20 cellular contexts compared by ENCODE assay signal in genomic region chr14:37590096-37590809, GRCh38. TPM values are rescaled to one million over a fixed set of nuclear protein-coding genes. Genes with fewer than 3 reads are reported as not detected.
A peak's percentile ranks its signal among the peaks of the same experiment; 100 is the strongest.
DNase-seq lines count a peak whose midpoint lies in the region; ATAC-seq, FAIRE-seq and TF ChIP-seq lines count a peak whose summit lies in the region.
"Had no signal": no experiment of that assay in that cellular context is flagged by ENCODE, and none has a peak within 500 bp of the region (broad histone marks: within the 10 kb centered on the region; RNA-seq: fewer than 3 reads in every experiment).

No MANE protein-coding gene starts in this region.

- no peak overlapping the region for H3K4ac ChIP-seq in H1 (replicated peaks; ENCODE audit: insufficient read length, low read depth, low read length)

- H2BK12ac ChIP-seq in H1 (ENCODE audit: low read depth, low read length), result no peak overlapping the region

- no peak overlapping the region for H2AFZ ChIP-seq in H1 (ENCODE audit: low read length)

- H3K9me3 ChIP-seq in H1 (ENCODE audit: insufficient read depth in 2 of 2, low read depth in 1 of 2, low read length in 1 of 2), result no peaks in the 10 kb centered on the region
- H3K9me3 ChIP-seq in prostate gland, result no peaks in the 10 kb centered on the region
- H3K9me3 ChIP-seq: sigmoid colon had no signal

- no peak overlapping the region; a peak in 1 of 4 replicates for H3K4me2 ChIP-seq in H1 (ENCODE audit: insufficient read depth in 1 of 2, low read depth in 2 of 2, low read length in 2 of 2)

- no peak overlapping the region for H2BK120ac ChIP-seq in H1 (replicated peaks; ENCODE audit: low read depth, low read length)

- peaks cover 7% of the 10 kb centered on the region; the same call in 1 of the 2 replicates for H3K23me2 ChIP-seq in H1 (ENCODE audit: low read depth, low read length)

- H3K9me3 Mint-ChIP-seq in activated T-helper 1 cell treated with anti-CD3 and anti-CD28 coated beads, Interleukin-12 subunit alpha, Interleukin-12 subunit beta, Interleukin-2, Interleukin-4 antibody, amounts not matched to agents 30 ng/mL and 10 ng/mL and 1 ng/mL, durations not matched to agents 14 hours and 24 hours and 36 hours, result peaks cover 3% of the 10 kb centered on the region

- whole genome bisulfite sequencing in H1 (ENCODE audit: extremely low coverage in 1 of 2, insufficient coverage in 1 of 2, insufficient read length in 1 of 2, insufficient replicate concordance in 2 of 2, low coverage in 1 of 2, low lambda C conversion rate in 2 of 2, missing lambda C conversion rate in 1 of 2), 2 experiments, result 33% methylated on average over 5 of the region's 5 CpGs; no CpG with 5 or more reads in 1 of the 2 experiments
- WGBS in prostate gland, result 12% methylated on average over 5 of the region's 5 CpGs

- H3K4me3 ChIP-seq in H1 (ENCODE audit: extremely low read depth in 1 of 4, insufficient read depth in 2 of 4, low read depth in 3 of 4, low read length in 4 of 4) (no peak overlapping the region), prostate gland (peak overlapping the region; percentile 59 to 63)
- H3K4me3 ChIP-seq: lung, sigmoid colon had no signal

- H3K27me3 ChIP-seq in H1 (replicated peaks in 1 of 4; ENCODE audit: control insufficient read depth in 3 of 4, extremely low read depth in 1 of 4, insufficient read depth in 3 of 4, low read length in 3 of 4) (peaks cover 61 to 99% (median 81%) of the 10 kb centered on the region in 4 experiments), prostate gland (replicated peaks; ENCODE audit: insufficient read depth) (no peaks in the 10 kb centered on the region)

- H4K5ac ChIP-seq in H1 (ENCODE audit: insufficient read length, low read depth, low read length), result no peak overlapping the region

- H3K56ac ChIP-seq in H1 (replicated peaks; ENCODE audit: insufficient read length, low read depth, low read length), result no peak overlapping the region

- DNase-seq in NCI-H1105 treated with DMSO at 0.1 percent for 48 hours (lab: John Stamatoyannopoulos, UW) (peak; percentile 51), NCI-H1105 (lab: John Stamatoyannopoulos, UW) (no peak), NCI-H2029 (lab: John Stamatoyannopoulos, UW) (peak; percentile 41), H1 (ENCODE audit: low read depth in 1 of 2, low spot score in 2 of 2) (no peak), prostate gland (ENCODE audit: low spot score) (no peak), NCI-H2227 treated with DMSO at 0.1 percent for 48 hours (lab: John Stamatoyannopoulos, UW) (no peak)
- DNase-seq in activated T-helper 1 cell treated with anti-CD3 and anti-CD28 coated beads, Interleukin-12 subunit alpha, Interleukin-12 subunit beta, Interleukin-2, Interleukin-4 antibody, amounts not matched to agents 30 ng/mL and 10 ng/mL and 1 ng/mL, durations not matched to agents 14 hours and 24 hours and 36 hours (ENCODE audit: low spot score), result no peak
- DNase-seq: amygdala; CD8-positive, alpha-beta memory T cell; cortex of kidney; NCI-H2107; sigmoid colon; stimulated activated naive CD8-positive, alpha-beta T cell treated with anti-CD3 and anti-CD28 coated beads, Interleukin-15, Interleukin-2, amounts not matched to agents 100 U/mL and 50 U/mL, for 24 hours; T-helper 2 cell had no signal

- peaks cover 11% of the 10 kb centered on the region in 2 experiments for H4K20me1 ChIP-seq in H1 (replicated peaks in 1 of 2; ENCODE audit: control insufficient read depth in 1 of 2, insufficient read depth in 2 of 2, low read length in 2 of 2)

- no peak overlapping the region for H3K14ac ChIP-seq in H1 (ENCODE audit: insufficient read length)

- H4K8ac ChIP-seq in H1 (ENCODE audit: extremely low read depth, insufficient read depth, low read length), result no peak overlapping the region

- no peak overlapping the region for H3K27ac ChIP-seq in H1 (ENCODE audit: low read depth, low read length)
- H3K27ac ChIP-seq in prostate gland, result peak overlapping the region; percentile 96
- H3K27ac ChIP-seq: HL-60, sigmoid colon had no signal

- no peak overlapping the region for H2AK5ac ChIP-seq in H1 (ENCODE audit: low read depth, low read length)

- FAIRE-seq in H1 (lab: Jason Lieb, UNC), result no peak

- H3K36me3 Mint-ChIP-seq in activated T-helper 1 cell treated with anti-CD3 and anti-CD28 coated beads, Interleukin-12 subunit alpha, Interleukin-12 subunit beta, Interleukin-2, Interleukin-4 antibody, amounts not matched to agents 30 ng/mL and 10 ng/mL and 1 ng/mL, durations not matched to agents 14 hours and 24 hours and 36 hours (ENCODE audit: low read depth), result peaks cover 2% of the 10 kb centered on the region

- H3K36me3 ChIP-seq in H1 (ENCODE audit: control insufficient read depth in 2 of 4, insufficient read depth in 4 of 4, low read length in 3 of 4), result no peaks in the 10 kb centered on the region
- no peaks in the 10 kb centered on the region for H3K36me3 ChIP-seq in prostate gland
- H3K36me3 ChIP-seq: sigmoid colon had no signal

- no peak overlapping the region for H3K9ac ChIP-seq in H1 (replicated peaks in 1 of 4; ENCODE audit: extremely low read depth in 1 of 4, low read depth in 3 of 4, low read length in 3 of 4)

- H3K79me1 ChIP-seq in H1 (ENCODE audit: low read depth, low read length), result no peaks in the 10 kb centered on the region

- intact Hi-C loops in prostate gland (cut with DNase I), result no loop called here
- intact Hi-C loops in activated T-helper 1 cell treated with anti-CD3 and anti-CD28 coated beads, Interleukin-12 subunit alpha, Interleukin-12 subunit beta, Interleukin-2, Interleukin-4 antibody, amounts not matched to agents 30 ng/mL and 10 ng/mL and 1 ng/mL, durations not matched to agents 14 hours and 24 hours and 36 hours (cut with micrococcal nuclease), result loop anchor here (5.0 kb wide), 2 partner anchors 667 to 1083 kb away; partner anchors contain the start of gene CLEC14A

- H3K4me1 ChIP-seq in H1 (replicated peaks in 1 of 4; ENCODE audit: control insufficient read depth in 3 of 4, insufficient read depth in 4 of 4, low read length in 3 of 4), result peaks cover 2 to 21% (median 8%) of the 10 kb centered on the region in 4 experiments
- peaks cover 7% of the 10 kb centered on the region for H3K4me1 ChIP-seq in prostate gland (replicated peaks)

- POLR2A ChIA-PET in H1 (lab: Charles Lee; ENCODE audit: partially characterized antibody), result no interaction called here

- peaks cover 64% of the 10 kb centered on the region for H3K27me3 Mint-ChIP-seq in activated T-helper 1 cell treated with anti-CD3 and anti-CD28 coated beads, Interleukin-12 subunit alpha, Interleukin-12 subunit beta, Interleukin-2, Interleukin-4 antibody, amounts not matched to agents 30 ng/mL and 10 ng/mL and 1 ng/mL, durations not matched to agents 14 hours and 24 hours and 36 hours (ENCODE audit: insufficient read depth)

- TF ChIP-seq CTCF in H1 (IDR thresholded peaks at IDR 0.05; ENCODE audit: control extremely low read depth in 1 of 3, insufficient read depth in 1 of 3, low read depth in 1 of 3, low read length in 3 of 3) (no peak), prostate gland (IDR thresholded peaks at IDR 0.05) (no peak)

- no peak overlapping the region for H4K91ac ChIP-seq in H1 (replicated peaks; ENCODE audit: insufficient read length, low read length)

- H2BK20ac ChIP-seq in H1 (ENCODE audit: low read length), result no peak overlapping the region

- no peak overlapping the region for H2BK5ac ChIP-seq in H1 (ENCODE audit: low read depth, low read length)

- H3K18ac ChIP-seq in H1 (ENCODE audit: extremely low read depth, low read length), result no peak overlapping the region

- no peak for ATAC-seq in HG02981 (IDR thresholded peaks at IDR 0.05; ENCODE audit: unreplicated experiment)
- ATAC-seq: HCT116; stimulated activated naive CD8-positive, alpha-beta T cell treated with anti-CD3 and anti-CD28 coated beads, Interleukin-15, Interleukin-2, amounts not matched to agents 100 U/mL and 50 U/mL, for 24 hours had no signal

- H3K27ac Mint-ChIP-seq in activated T-helper 1 cell treated with anti-CD3 and anti-CD28 coated beads, Interleukin-12 subunit alpha, Interleukin-12 subunit beta, Interleukin-2, Interleukin-4 antibody, amounts not matched to agents 30 ng/mL and 10 ng/mL and 1 ng/mL, durations not matched to agents 14 hours and 24 hours and 36 hours, result no peak overlapping the region

- no peak for TF ChIP-seq RAD21 in H1 (IDR thresholded peaks at IDR 0.05 in 1 of 2, conservative IDR thresholded peaks at IDR 0.05 in 1 of 2; ENCODE audit: low read depth in 2 of 2, low read length in 2 of 2)

- H2BK15ac ChIP-seq in H1 (ENCODE audit: low read length), result no peak overlapping the region

- CTCF ChIA-PET in H1 (lab: Charles Lee; ENCODE audit: partially characterized antibody), result interaction anchor here (0.6 to 1.6 kb wide), 3 partner anchors 13 to 1519 kb away, joined by 4 to 6 read pairs (median 5); no protein-coding TSS in a partner anchor

- H3K4me1 Mint-ChIP-seq in activated T-helper 1 cell treated with anti-CD3 and anti-CD28 coated beads, Interleukin-12 subunit alpha, Interleukin-12 subunit beta, Interleukin-2, Interleukin-4 antibody, amounts not matched to agents 30 ng/mL and 10 ng/mL and 1 ng/mL, durations not matched to agents 14 hours and 24 hours and 36 hours (ENCODE audit: low read depth), result peaks cover 13% of the 10 kb centered on the region

- TF ChIP-seq EP300 in H1 (IDR thresholded peaks at IDR 0.05; ENCODE audit: borderline replicate concordance in 1 of 2, low read depth in 2 of 2, low read length in 2 of 2), result no peak

- H3K23ac ChIP-seq in H1 (ENCODE audit: insufficient read length), result no peak overlapping the region

- H3K4me3 Mint-ChIP-seq in activated T-helper 1 cell treated with anti-CD3 and anti-CD28 coated beads, Interleukin-12 subunit alpha, Interleukin-12 subunit beta, Interleukin-2, Interleukin-4 antibody, amounts not matched to agents 30 ng/mL and 10 ng/mL and 1 ng/mL, durations not matched to agents 14 hours and 24 hours and 36 hours, result no peak overlapping the region

- H3K79me2 ChIP-seq in H1 (ENCODE audit: control insufficient read depth in 1 of 2, insufficient read depth in 2 of 2, low read length in 2 of 2), result no peaks in the 10 kb centered on the region

- TF ChIP-seq POLR2A in H1 (IDR thresholded peaks at IDR 0.05; ENCODE audit: control extremely low read depth in 1 of 2, low read depth in 2 of 2, low read length in 2 of 2) (no peak), prostate gland (IDR thresholded peaks at IDR 0.05) (peak; percentile 12)

RNA-seq across cellular contexts. Expression of gene FOXA1, which starts 4.8 kb away (rescaled TPM):
- 0.17 and 0.20 TPM in 2 replicates for total RNA-seq in H1 (2021; fragmentation: NEBNext Ultra II Directional; extraction: Animal tissue kit (Norgen Biotek cat#: 25700))
- 0.05 and 0.08 TPM in 2 replicates for polyA plus RNA-seq in H1 (2011; rRNA removed)
- polyA plus RNA-seq in H1 (2011; cell fraction: cytosol; rRNA removed), result 0.05 TPM
- polyA plus RNA-seq in H1 (2011; cell fraction: nucleus; rRNA removed), result not detected
- polyA plus RNA-seq in H1 (2012, experiment 1 of 2), result 0.08 to 0.19 TPM in 2 of 4 replicates, not detected in the others
- 0.07 TPM for polyA plus RNA-seq in H1 (2012, experiment 2 of 2)
- polyA plus RNA-seq in H1 (2013, experiment 1 of 2), result 0.10 TPM
- polyA plus RNA-seq in H1 (2013, experiment 2 of 2), result 0.06 TPM
- 0.09 TPM in 1 of 2 replicates, not detected in the other for polyA minus RNA-seq in H1 (2011; rRNA and poly(A)+ RNA removed)
- polyA minus RNA-seq in H1 (2011; cell fraction: cytosol; rRNA and poly(A)+ RNA removed), result not detected
- polyA minus RNA-seq in H1 (2011; cell fraction: nucleus; rRNA and poly(A)+ RNA removed), result 0.30 TPM
- total RNA-seq in prostate gland, result 100 to 1,000 TPM; 186 to 656 TPM
- 0.31 TPM in 1 of 2 replicates, not detected in the other for total RNA-seq in activated T-helper 1 cell treated with anti-CD3 and anti-CD28 coated beads, Interleukin-12 subunit alpha, Interleukin-12 subunit beta, Interleukin-2, Interleukin-4 antibody, amounts not matched to agents 30 ng/mL and 10 ng/mL and 1 ng/mL, durations not matched to agents 14 hours and 24 hours and 36 hours
- total RNA-seq: RPMI7951, sigmoid colon had no signal
- polyA plus RNA-seq: CD8-positive, alpha-beta memory T cell had no signal

RNA-seq across cellular contexts. Expression of gene TTC6, which starts 5.2 kb away (rescaled TPM):
- not detected in 2 replicates for total RNA-seq in H1 (2021; fragmentation: NEBNext Ultra II Directional; extraction: Animal tissue kit (Norgen Biotek cat#: 25700))
- polyA plus RNA-seq in H1 (2011; rRNA removed), result 0.02 and 0.05 TPM in 2 replicates
- polyA plus RNA-seq in H1 (2011; cell fraction: cytosol; rRNA removed), result 0.05 TPM
- polyA plus RNA-seq in H1 (2011; cell fraction: nucleus; rRNA removed), result 0.04 TPM
- polyA plus RNA-seq in H1 (2012, experiment 1 of 2), result 0.08 TPM in 1 of 4 replicates, not detected in the others
- polyA plus RNA-seq in H1 (2012, experiment 2 of 2), result not detected
- polyA plus RNA-seq in H1 (2013, experiment 1 of 2), result 0.02 TPM
- polyA plus RNA-seq in H1 (2013, experiment 2 of 2), result 0.09 TPM
- 0.05 TPM in 1 of 2 replicates, not detected in the other for polyA minus RNA-seq in H1 (2011; rRNA and poly(A)+ RNA removed)
- polyA minus RNA-seq in H1 (2011; cell fraction: cytosol; rRNA and poly(A)+ RNA removed), result not detected
- 0.10 TPM for polyA minus RNA-seq in H1 (2011; cell fraction: nucleus; rRNA and poly(A)+ RNA removed)
- total RNA-seq in prostate gland, result 10 to 100 TPM; 88.2 to 89.8 TPM
- total RNA-seq in activated T-helper 1 cell treated with anti-CD3 and anti-CD28 coated beads, Interleukin-12 subunit alpha, Interleukin-12 subunit beta, Interleukin-2, Interleukin-4 antibody, amounts not matched to agents 30 ng/mL and 10 ng/mL and 1 ng/mL, durations not matched to agents 14 hours and 24 hours and 36 hours, result not detected in 2 replicates
- total RNA-seq: CD8-positive, alpha-beta memory T cell; RPMI7951; sigmoid colon had no signal
- polyA plus RNA-seq: CD8-positive, alpha-beta memory T cell; fibroblast of lung had no signal

Comparison
In these comparisons a context has a peak if more than half of its experiments do, and no peak if none do; other contexts are left out.
1. DNase-seq: peak in NCI-H1105 treated with DMSO at 0.1 percent for 48 hours (single experiment) and NCI-H2029 (single experiment); none in NCI-H1105 (single experiment), H1 (0 of 2), prostate gland (single experiment), activated T-helper 1 cell treated with anti-CD3 and anti-CD28 coated beads, Interleukin-12 subunit alpha, Interleukin-12 subunit beta, Interleukin-2, Interleukin-4 antibody, amounts not matched to agents 30 ng/mL and 10 ng/mL and 1 ng/mL, durations not matched to agents 14 hours and 24 hours and 36 hours (single experiment) and NCI-H2227 treated with DMSO at 0.1 percent for 48 hours (single experiment).
2. H3K4me3 ChIP-seq: peak in prostate gland (2 of 2); none in H1 (0 of 4).
3. RNA of gene FOXA1, which starts 4.8 kb away (total RNA-seq): 186 to 656 TPM in prostate gland; 0.31 TPM in activated T-helper 1 cell treated with anti-CD3 and anti-CD28 coated beads, Interleukin-12 subunit alpha, Interleukin-12 subunit beta, Interleukin-2, Interleukin-4 antibody, amounts not matched to agents 30 ng/mL and 10 ng/mL and 1 ng/mL, durations not matched to agents 14 hours and 24 hours and 36 hours and 0.17 to 0.20 TPM in H1; every median in the first group is over 100 times any median in the second.
4. RNA of gene TTC6, which starts 5.2 kb away (total RNA-seq): 88.2 to 89.8 TPM in prostate gland; not detected in H1 and not detected in activated T-helper 1 cell treated with anti-CD3 and anti-CD28 coated beads, Interleukin-12 subunit alpha, Interleukin-12 subunit beta, Interleukin-2, Interleukin-4 antibody, amounts not matched to agents 30 ng/mL and 10 ng/mL and 1 ng/mL, durations not matched to agents 14 hours and 24 hours and 36 hours; every median in the first group is over 10 times any median in the second.